In genomic region chr3:25594007-25594502, GRCh38 we compare ENCODE assay signal across 8 cellular contexts.
DNase-seq lines count a peak whose midpoint lies in the region; ATAC-seq and TF ChIP-seq lines count a peak whose summit lies in the region.

No MANE protein-coding gene starts in this region.

- no peaks in the 10 kb centered on the region for H3K27me3 Mint-ChIP-seq in osteocyte (ENCODE audit: unreplicated experiment)

- peak overlapping the region; percentile 98 for H3K27ac Mint-ChIP-seq in osteocyte (ENCODE audit: unreplicated experiment)

- H3K4me3 Mint-ChIP-seq in osteocyte (ENCODE audit: unreplicated experiment), result no peak overlapping the region

- H3K4me3 ChIP-seq in fibroblast of pulmonary artery (replicated peaks; ENCODE audit: low read depth, low read length), result no peak overlapping the region

- ATAC-seq in GM18868 (IDR thresholded peaks at IDR 0.05; ENCODE audit: unreplicated experiment) (peak; percentile 64), HG03565 (IDR thresholded peaks at IDR 0.05; ENCODE audit: unreplicated experiment) (peak; percentile 58), GM21737 (IDR thresholded peaks at IDR 0.05; ENCODE audit: unreplicated experiment) (no peak)

- DNase-seq in CMK (ENCODE audit: low read depth) (peak; percentile 34), SKM-1 (lab: John Stamatoyannopoulos, UW; ENCODE audit: unreplicated experiment) (peak; percentile 18), fibroblast of pulmonary artery (ENCODE audit: low read depth) (peak; percentile 87), osteocyte (ENCODE audit: extremely low spot score, unreplicated experiment) (no peak), NCI-H2107 (lab: John Stamatoyannopoulos, UW) (no peak)

- TF ChIP-seq CTCF in fibroblast of pulmonary artery (IDR thresholded peaks at IDR 0.05; ENCODE audit: low read length, missing control alignments), result peak; percentile 70
- peak; percentile 83 for TF ChIP-seq CTCF in osteocyte (IDR thresholded peaks at IDR 0.05)

- H3K9me3 Mint-ChIP-seq in osteocyte (ENCODE audit: unreplicated experiment), result no peaks in the 10 kb centered on the region

- peaks cover 28% of the 10 kb centered on the region for H3K36me3 Mint-ChIP-seq in osteocyte (ENCODE audit: unreplicated experiment)

- peaks cover 42% of the 10 kb centered on the region for H3K4me1 Mint-ChIP-seq in osteocyte (ENCODE audit: unreplicated experiment)

Comparison
In these comparisons a context has a peak if more than half of its experiments do, and no peak if none do; other contexts are left out.
1. DNase-seq: peak in CMK (single experiment), SKM-1 (single experiment) and fibroblast of pulmonary artery (single experiment); none in osteocyte (single experiment) and NCI-H2107 (single experiment).